29 cellular contexts compared by ENCODE assay signal in the genomic region with DNA sequence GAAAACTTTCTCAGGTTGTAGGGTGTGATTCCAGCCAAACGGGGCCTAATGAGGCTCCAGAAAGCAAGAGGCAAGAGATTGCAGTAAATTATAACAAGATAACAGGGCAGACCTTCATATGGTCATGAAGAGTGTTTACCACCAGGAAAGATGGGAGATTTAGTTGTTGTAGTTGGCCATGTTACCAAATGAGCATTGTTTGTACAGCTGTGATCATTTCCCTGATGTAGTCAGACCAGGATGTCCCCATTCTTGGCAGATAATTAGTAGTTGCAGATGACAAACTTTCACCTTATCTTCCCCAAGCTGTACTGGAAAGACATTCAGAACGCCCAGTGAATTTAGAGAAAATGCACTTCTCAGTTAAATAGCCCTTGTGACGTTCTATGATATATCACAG.
DNase-seq lines count a peak whose midpoint lies in the region; ATAC-seq and TF ChIP-seq lines count a peak whose summit lies in the region.
"Had no signal": no experiment of that assay in that cellular context is flagged by ENCODE, and none has a peak within 500 bp of the region (broad histone marks: within the 10 kb centered on the region; RNA-seq: fewer than 3 reads in every experiment).

No MANE protein-coding gene starts in this region.

- peak overlapping the region in 1 of 2 experiments; percentile 93; a peak in 3 of 4 replicates for H3K27ac ChIP-seq in SK-N-SH (ENCODE audit: low read depth in 2 of 2, low read length in 1 of 2)
- H3K27ac ChIP-seq in prostate gland, result no peak overlapping the region
- H3K27ac ChIP-seq: colonic mucosa, esophagus muscularis mucosa, hepatocyte, HL-60, ovary, right atrium auricular region, uterus, WERI-Rb-1 had no signal

- peak; percentile 33 to 85; a peak in 2 of 4 replicates for TF ChIP-seq EP300 in SK-N-SH (IDR thresholded peaks at IDR 0.05; ENCODE audit: borderline replicate concordance in 1 of 2, low read depth in 1 of 2, low read length in 1 of 2)

- no peak for TF ChIP-seq POLR2A in prostate gland (IDR thresholded peaks at IDR 0.05)

- H3K36me3 ChIP-seq in SK-N-SH (replicated peaks in 1 of 2; ENCODE audit: control insufficient read depth in 1 of 2, insufficient read depth in 2 of 2, low read length in 1 of 2) (no peaks in the 10 kb centered on the region), prostate gland (no peaks in the 10 kb centered on the region)
- H3K36me3 ChIP-seq: colonic mucosa, esophagus muscularis mucosa, HAP-1, ovary, right atrium auricular region, uterus, WERI-Rb-1 had no signal

- H2AFZ ChIP-seq in SK-N-SH (ENCODE audit: low read depth), result no peak overlapping the region
- H2AFZ ChIP-seq: hepatocyte had no signal

- H3K9me3 ChIP-seq in SK-N-SH, result no peaks in the 10 kb centered on the region
- H3K9me3 ChIP-seq in prostate gland, result no peaks in the 10 kb centered on the region
- H3K9me3 ChIP-seq: colonic mucosa, HAP-1, ovary, testis, uterus had no signal

- CTCF ChIA-PET in SK-N-SH (lab: Yijun Ruan, JAX), result no interaction called here

- no peaks in the 10 kb centered on the region for H3K9me2 ChIP-seq in SK-N-SH

- H3K4me1 ChIP-seq in SK-N-SH (ENCODE audit: control insufficient read depth in 1 of 2, insufficient read depth in 2 of 2, low read depth in 1 of 2, low read length in 1 of 2), result peaks cover 0 to 19% of the 10 kb centered on the region in 2 experiments; a peak in 2 of 4 replicates
- no peaks in the 10 kb centered on the region for H3K4me1 ChIP-seq in prostate gland (replicated peaks)
- H3K4me1 ChIP-seq: colonic mucosa, esophagus muscularis mucosa, HAP-1, right atrium auricular region, uterus had no signal

- H3K79me2 ChIP-seq in SK-N-SH (ENCODE audit: insufficient read depth), result no peaks in the 10 kb centered on the region
- H3K79me2 ChIP-seq: hepatocyte had no signal

- no peak overlapping the region for H3K4me2 ChIP-seq in SK-N-SH
- H3K4me2 ChIP-seq: hepatocyte had no signal

- no peak overlapping the region for H3K4me3 ChIP-seq in SK-N-SH (ENCODE audit: low read depth in 2 of 2, low read length in 1 of 2)
- no peak overlapping the region for H3K4me3 ChIP-seq in prostate gland
- H3K4me3 ChIP-seq: colonic mucosa, esophagus muscularis mucosa, HAP-1, hepatocyte, ovary, right atrium auricular region, testis, uterus had no signal

- no peaks in the 10 kb centered on the region for H4K20me1 ChIP-seq in SK-N-SH (ENCODE audit: insufficient read depth)

- DNase-seq in NCI-H345 (lab: John Stamatoyannopoulos, UW) (peak; percentile 26), NCI-H345 treated with DMSO at 0.1 percent for 48 hours (lab: John Stamatoyannopoulos, UW; ENCODE audit: unreplicated experiment) (no peak), NCI-H2196 (lab: John Stamatoyannopoulos, UW; ENCODE audit: unreplicated experiment) (peak; percentile 18), SK-N-SH (peak; percentile 69), prostate gland (ENCODE audit: low spot score) (peak; percentile 13), OCI-M1 (lab: John Stamatoyannopoulos, UW) (no peak)
- no peak for DNase-seq in stimulated activated CD4-positive, alpha-beta T cell treated with anti-CD3 and anti-CD28 coated beads, Interleukin-4, amount 100 ng/mL, for 24 hours
- DNase-seq: activated CD4-positive, alpha-beta T cell treated with anti-CD3 and anti-CD28 coated beads, Interleukin-2, amount 10 ng/mL, durations not matched to agents 7 days and 5 days; activated CD8-positive, alpha-beta memory T cell treated with anti-CD3 and anti-CD28 coated beads, Interleukin-2, amount 10 ng/mL, durations not matched to agents 7 days and 5 days; anterior cingulate cortex; colonic mucosa; effector memory CD4-positive, alpha-beta T cell; immature natural killer cell; left ventricle myocardium superior; natural killer cell; NCI-H226; ovary; stimulated activated CD4-positive, alpha-beta T cell treated with anti-CD3 and anti-CD28 coated beads, Interleukin-4, amount 100 ng/mL, for 1 hour; stimulated activated naive CD4-positive, alpha-beta T cell; testis; uterus; WERI-Rb-1 had no signal

- no peak for ATAC-seq in HG03460 (IDR thresholded peaks at IDR 0.05; ENCODE audit: unreplicated experiment)
- ATAC-seq: activated CD8-positive, alpha-beta memory T cell treated with anti-CD3 and anti-CD28 coated beads, Interleukin-2, amount 10 ng/mL, durations not matched to agents 7 days and 5 days; activated naive CD4-positive, alpha-beta T cell treated with anti-CD3 and anti-CD28 coated beads, Interleukin-2, amount 50 U/mL, for 72 hours; left ventricle myocardium superior; natural killer cell had no signal

- intact Hi-C loops in prostate gland (cut with DNase I), result no loop called here

- H3K27me3 ChIP-seq in SK-N-SH (ENCODE audit: insufficient read depth) (no peaks in the 10 kb centered on the region), prostate gland (replicated peaks; ENCODE audit: insufficient read depth) (no peaks in the 10 kb centered on the region)
- H3K27me3 ChIP-seq: colonic mucosa, esophagus muscularis mucosa, hepatocyte, ovary, right atrium auricular region, testis, uterus had no signal

- H3F3A ChIP-seq in SK-N-SH (replicated peaks; ENCODE audit: insufficient read depth), result no peaks in the 10 kb centered on the region

- POLR2A ChIA-PET in SK-N-SH (lab: Yijun Ruan, JAX), result no interaction called here

- WGBS in SK-N-SH (ENCODE audit: low lambda C conversion rate), result 5% methylated on average over 3 of the region's 3 CpGs
- WGBS in prostate gland, result 22% methylated on average over 3 of the region's 3 CpGs

- no peak for TF ChIP-seq CTCF in SK-N-SH (IDR thresholded peaks at IDR 0.05)
- no peak for TF ChIP-seq CTCF in prostate gland (IDR thresholded peaks at IDR 0.05)

- H3K9ac ChIP-seq in SK-N-SH, result no peak overlapping the region

- TF ChIP-seq RAD21 in SK-N-SH (IDR thresholded peaks at IDR 0.05; ENCODE audit: low read length), result peak; percentile 31

TF ChIP-seq in SK-N-SH, 30 proteins besides CTCF, POLR2A, EP300 and RAD21 (continues in another document):
- TF ChIP-seq USF2 (IDR thresholded peaks at IDR 0.05; ENCODE audit: borderline replicate concordance, low read depth, low read length) (no peak), FOSL2 (IDR thresholded peaks at IDR 0.05; ENCODE audit: borderline replicate concordance, low read depth) (no peak), NFIC (IDR thresholded peaks at IDR 0.05; ENCODE audit: borderline replicate concordance) (peak; percentile 33; the same call in 1 of the 2 replicates), CHD2 (IDR thresholded peaks at IDR 0.05; ENCODE audit: low read length, partially characterized antibody) (peak; percentile 39), YY1 (IDR thresholded peaks at IDR 0.05; ENCODE audit: low read depth) (no peak), FOXM1 (IDR thresholded peaks at IDR 0.05; ENCODE audit: low read depth) (no peak), POLR2AphosphoS5 (IDR thresholded peaks at IDR 0.05; ENCODE audit: low read depth, low read length) (no peak), TCF12 (IDR thresholded peaks at IDR 0.05) (peak; percentile 65), RXRA (IDR thresholded peaks at IDR 0.05; ENCODE audit: borderline replicate concordance, low read depth) (no peak), USF1 (IDR thresholded peaks at IDR 0.05; ENCODE audit: borderline replicate concordance, low read depth) (no peak), NRF1 (IDR thresholded peaks at IDR 0.05; ENCODE audit: low read depth, low read length) (no peak), TAF1 (IDR thresholded peaks at IDR 0.05; ENCODE audit: borderline replicate concordance, low read depth, low read length) (no peak), MEF2A (IDR thresholded peaks at IDR 0.05; ENCODE audit: borderline replicate concordance, low read depth) (no peak), RCOR1 (IDR thresholded peaks at IDR 0.05; ENCODE audit: low read length) (peak; percentile 78), SIN3A (IDR thresholded peaks at IDR 0.05; ENCODE audit: borderline replicate concordance, low read depth, low read length) (no peak)
- TF ChIP-seq, protein P1, sequence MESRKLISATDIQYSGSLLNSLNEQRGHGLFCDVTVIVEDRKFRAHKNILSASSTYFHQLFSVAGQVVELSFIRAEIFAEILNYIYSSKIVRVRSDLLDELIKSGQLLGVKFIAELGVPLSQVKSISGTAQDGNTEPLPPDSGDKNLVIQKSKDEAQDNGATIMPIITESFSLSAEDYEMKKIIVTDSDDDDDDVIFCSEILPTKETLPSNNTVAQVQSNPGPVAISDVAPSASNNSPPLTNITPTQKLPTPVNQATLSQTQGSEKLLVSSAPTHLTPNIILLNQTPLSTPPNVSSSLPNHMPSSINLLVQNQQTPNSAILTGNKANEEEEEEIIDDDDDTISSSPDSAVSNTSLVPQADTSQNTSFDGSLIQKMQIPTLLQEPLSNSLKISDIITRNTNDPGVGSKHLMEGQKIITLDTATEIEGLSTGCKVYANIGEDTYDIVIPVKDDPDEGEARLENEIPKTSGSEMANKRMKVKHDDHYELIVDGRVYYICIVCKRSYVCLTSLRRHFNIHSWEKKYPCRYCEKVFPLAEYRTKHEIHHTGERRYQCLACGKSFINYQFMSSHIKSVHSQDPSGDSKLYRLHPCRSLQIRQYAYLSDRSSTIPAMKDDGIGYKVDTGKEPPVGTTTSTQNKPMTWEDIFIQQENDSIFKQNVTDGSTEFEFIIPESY (IDR thresholded peaks at IDR 0.05; ENCODE audit: borderline replicate concordance, low read depth), result no peak
- TF ChIP-seq, protein P2, sequence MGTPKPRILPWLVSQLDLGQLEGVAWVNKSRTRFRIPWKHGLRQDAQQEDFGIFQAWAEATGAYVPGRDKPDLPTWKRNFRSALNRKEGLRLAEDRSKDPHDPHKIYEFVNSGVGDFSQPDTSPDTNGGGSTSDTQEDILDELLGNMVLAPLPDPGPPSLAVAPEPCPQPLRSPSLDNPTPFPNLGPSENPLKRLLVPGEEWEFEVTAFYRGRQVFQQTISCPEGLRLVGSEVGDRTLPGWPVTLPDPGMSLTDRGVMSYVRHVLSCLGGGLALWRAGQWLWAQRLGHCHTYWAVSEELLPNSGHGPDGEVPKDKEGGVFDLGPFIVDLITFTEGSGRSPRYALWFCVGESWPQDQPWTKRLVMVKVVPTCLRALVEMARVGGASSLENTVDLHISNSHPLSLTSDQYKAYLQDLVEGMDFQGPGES (IDR thresholded peaks at IDR 0.05; ENCODE audit: low read depth, low read length), result no peak

Comparison
In these comparisons a context has a peak if more than half of its experiments do, and no peak if none do; other contexts are left out.
1. DNase-seq: peak in NCI-H345 (single experiment), NCI-H2196 (single experiment), SK-N-SH (single experiment) and prostate gland (single experiment); none in NCI-H345 treated with DMSO at 0.1 percent for 48 hours (single experiment), OCI-M1 (single experiment) and stimulated activated CD4-positive, alpha-beta T cell treated with anti-CD3 and anti-CD28 coated beads, Interleukin-4, amount 100 ng/mL, for 24 hours (single experiment).